10 cellular contexts compared by ENCODE assay signal in the genomic region with DNA sequence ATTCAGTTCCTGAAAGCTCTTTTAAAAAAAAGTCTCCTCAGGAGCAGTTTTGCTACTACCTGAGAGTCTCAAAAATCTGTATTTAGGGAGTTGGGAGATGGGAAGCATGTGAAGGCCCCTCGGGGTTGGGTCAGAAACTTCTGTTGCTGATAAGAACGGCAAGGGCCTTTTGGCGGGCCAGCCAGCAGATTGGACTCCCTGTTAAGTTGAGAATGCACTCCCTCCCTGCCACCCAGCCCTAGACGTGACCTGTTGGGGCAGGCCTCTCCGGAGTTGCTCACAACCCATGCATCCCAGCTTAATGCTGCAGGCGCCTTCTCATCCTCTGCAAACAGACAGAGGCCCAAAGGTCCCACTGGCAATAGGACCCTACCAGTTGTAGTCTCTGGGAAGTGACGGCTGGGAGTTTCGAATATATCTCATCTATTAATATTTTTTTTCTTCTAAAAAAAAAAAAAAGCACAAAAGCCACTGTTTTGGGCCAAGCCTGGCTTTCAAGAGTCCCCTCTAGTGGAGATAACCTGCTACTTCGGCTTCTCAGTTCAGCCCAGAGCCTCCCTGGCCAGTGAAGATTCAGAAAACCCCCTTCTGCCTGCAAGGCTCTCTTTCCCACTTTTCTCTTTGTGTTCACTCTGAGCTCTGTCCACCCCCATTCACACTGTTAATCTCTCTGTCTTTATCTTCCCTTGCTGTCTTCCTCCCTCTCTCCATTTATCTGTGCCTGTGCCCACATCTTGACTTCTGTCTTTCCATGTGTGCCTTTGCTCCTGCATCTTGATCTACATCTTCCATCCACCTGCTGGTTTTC. TPM values are rescaled to one million over a fixed set of nuclear protein-coding genes. Genes with fewer than 3 reads are reported as not detected.
DNase-seq lines count a peak whose midpoint lies in the region; ATAC-seq, FAIRE-seq and TF ChIP-seq lines count a peak whose summit lies in the region.
"Had no signal": no experiment of that assay in that cellular context is flagged by ENCODE, and none has a peak within 500 bp of the region (broad histone marks: within the 10 kb centered on the region; RNA-seq: fewer than 3 reads in every experiment).

No MANE protein-coding gene starts in this region.

- no TSS peak for BruUV-seq in Panc1 (replicated peaks; lab: Mats Ljungman, UMichigan)

- in situ Hi-C loops in Panc1 (cut with HindIII; ENCODE audit: low pct_unique_long_range_greater_than_20kb, low sequenced_read_pairs), result no loop called here

- no peaks in the 10 kb centered on the region for H3K9me3 Mint-ChIP-seq in endothelial cell (ENCODE audit: unreplicated experiment)
- H3K9me3 Mint-ChIP-seq: T-helper 1 cell treated with Interleukin-12 subunit alpha and Interleukin-12 subunit beta and Interleukin-4 antibody, amounts not matched to agents 30 μg/mL and 1 μg/mL, for 36 hours had no signal

- no peaks in the 10 kb centered on the region for H3K9me3 ChIP-seq in Panc1 (ENCODE audit: control insufficient read depth, insufficient read depth, low read depth, low read length)
- no peaks in the 10 kb centered on the region for H3K9me3 ChIP-seq in mucosa of stomach (ENCODE audit: control insufficient read depth, low read length)

- no peak overlapping the region for H3K27ac Mint-ChIP-seq in endothelial cell (ENCODE audit: unreplicated experiment)
- H3K27ac Mint-ChIP-seq: T-helper 1 cell treated with Interleukin-12 subunit alpha and Interleukin-12 subunit beta and Interleukin-4 antibody, amounts not matched to agents 30 μg/mL and 1 μg/mL, for 36 hours had no signal

- CTCF ChIA-PET in Panc1 (lab: Charles Lee), result interaction anchor here (0.7 to 1.8 kb wide), 2 partner anchors 217 to 1157 kb away, joined by 3 to 5 read pairs; no protein-coding TSS in a partner anchor

- TF ChIP-seq CTCF in Panc1 (IDR thresholded peaks at IDR 0.05) (peak; percentile 74), endothelial cell (IDR thresholded peaks at IDR 0.05; ENCODE audit: unreplicated experiment) (peak; percentile 82)

- no peak for FAIRE-seq in frontal cortex (lab: Jason Lieb, UNC)

- no peaks in the 10 kb centered on the region for H3K36me3 Mint-ChIP-seq in endothelial cell (ENCODE audit: low read depth, unreplicated experiment)

- H3K9ac ChIP-seq in mucosa of stomach (ENCODE audit: low read length), result peak overlapping the region; percentile 84

- no peaks in the 10 kb centered on the region for H3K36me3 ChIP-seq in Panc1 (ENCODE audit: control insufficient read depth, insufficient read depth, low read length)
- no peaks in the 10 kb centered on the region for H3K36me3 ChIP-seq in mucosa of stomach (ENCODE audit: control insufficient read depth, insufficient read depth, low read length)

- no peak overlapping the region for H3K4me3 Mint-ChIP-seq in endothelial cell (ENCODE audit: unreplicated experiment)
- H3K4me3 Mint-ChIP-seq: T-helper 1 cell treated with Interleukin-12 subunit alpha and Interleukin-12 subunit beta and Interleukin-4 antibody, amounts not matched to agents 30 μg/mL and 1 μg/mL, for 36 hours had no signal

- peaks cover 11% of the 10 kb centered on the region for H3K27me3 Mint-ChIP-seq in endothelial cell (ENCODE audit: unreplicated experiment)

- peaks cover 3% of the 10 kb centered on the region; the same call in 1 of the 2 replicates for H3K4me1 ChIP-seq in Panc1 (ENCODE audit: control insufficient read depth, insufficient read depth, low read length)
- H3K4me1 ChIP-seq in mucosa of stomach (ENCODE audit: control insufficient read depth, insufficient read depth, low read length), result peaks cover 65% of the 10 kb centered on the region

- ATAC-seq in HG02885 (IDR thresholded peaks at IDR 0.05; ENCODE audit: poor library complexity, unreplicated experiment) (peak; percentile 53), Panc1 (no peak)

- H3K4me3 ChIP-seq in Panc1 (ENCODE audit: low read depth in 2 of 2, low read length in 2 of 2) (no peak overlapping the region), mucosa of stomach (ENCODE audit: low read length) (peak overlapping the region; percentile 37)
- H3K4me3 ChIP-seq: skin epidermis had no signal

- POLR2A ChIA-PET in Panc1 (lab: Charles Lee), result no interaction called here

- DNase-seq in EH (ENCODE audit: low read depth) (peak; percentile 64), Panc1 (ENCODE audit: low read depth, low spot score) (peak; percentile 25), endothelial cell (ENCODE audit: low spot score) (peak; percentile 49), SHP77 treated with DMSO at 0.1 percent for 48 hours (lab: John Stamatoyannopoulos, UW) (no peak), 8988T (no peak), frontal cortex (ENCODE audit: low spot score in 2 of 2) (no peak)

- H3K27me3 ChIP-seq in Panc1 (ENCODE audit: control insufficient read depth, insufficient read depth, low read length) (peaks cover 22% of the 10 kb centered on the region), mucosa of stomach (ENCODE audit: control insufficient read depth, insufficient read depth, low read length) (no peaks in the 10 kb centered on the region)

- intact Hi-C loops in Panc1 (cut with micrococcal nuclease; ENCODE audit: unreplicated experiment), result no loop called here

- peaks cover 63% of the 10 kb centered on the region for H3K4me1 Mint-ChIP-seq in endothelial cell (ENCODE audit: unreplicated experiment)

- no peak overlapping the region for H3K27ac ChIP-seq in Panc1 (ENCODE audit: low read length)

RNA-seq across cellular contexts. Expression of a gene that starts 5.3 kb away (rescaled TPM):
- 0.98 TPM for total RNA-seq in Panc1 (2021; ENCODE audit: unreplicated experiment)
- polyA plus RNA-seq in Panc1 (2012; ENCODE audit: insufficient read length), result 0.51 TPM
- total RNA-seq in endothelial cell (ENCODE audit: unreplicated experiment), result 25.6 TPM
- 37.9 TPM for total RNA-seq in frontal cortex

Comparison
In these comparisons a context has a peak if more than half of its experiments do, and no peak if none do; other contexts are left out.
1. DNase-seq: peak in EH (single experiment), Panc1 (single experiment) and endothelial cell (single experiment); none in SHP77 treated with DMSO at 0.1 percent for 48 hours (single experiment), 8988T (single experiment) and frontal cortex (0 of 2).
2. RNA of a gene that starts 5.3 kb away (total RNA-seq): 37.9 TPM in frontal cortex (single experiment) and 25.6 TPM in endothelial cell (single experiment); 0.98 TPM in Panc1 (single experiment); every median in the first group is over 10 times any median in the second.